ENCODE assay signal across 16 cellular contexts in genomic region chr10:79354141-79354540, GRCh38. TPM values are rescaled to one million over a fixed set of nuclear protein-coding genes. Genes with fewer than 3 reads are reported as not detected.
DNase-seq lines count a peak whose midpoint lies in the region; ATAC-seq, FAIRE-seq and TF ChIP-seq lines count a peak whose summit lies in the region.
"Had no signal": no experiment of that assay in that cellular context is flagged by ENCODE, and none has a peak within 500 bp of the region (broad histone marks: within the 10 kb centered on the region; RNA-seq: fewer than 3 reads in every experiment).

No MANE protein-coding gene starts in this region.

- POLR2A ChIA-PET in PC-3 (lab: Charles Lee; ENCODE audit: unreplicated experiment), result interaction anchor here (0.6 kb wide), 1 partner anchor 21 kb away, joined by 3 read pairs; no protein-coding TSS in a partner anchor

- H3K79me2 ChIP-seq in PC-3 (ENCODE audit: low read length), result peaks cover 55% of the 10 kb centered on the region

- DNase-seq in Calu3, result no peak
- DNase-seq in PC-3, result no peak
- no peak for DNase-seq in immature natural killer cell
- no peak for DNase-seq in H4 (ENCODE audit: low spot score)
- DNase-seq in frontal cortex (ENCODE audit: low spot score in 2 of 2), result no peak
- DNase-seq in T-helper 17 cell, result no peak
- DNase-seq: activated effector memory CD4-positive, alpha-beta T cell treated with anti-CD3 and anti-CD28 coated beads, Interleukin-2, amount 50 U/mL, for 16 hours; KG1; left lung; NCI-H146; NK-92 treated with Interleukin-12 subunit alpha and Interleukin-12 subunit beta, amount 100 ng/mL, for 24 hours; stimulated activated CD4-positive, alpha-beta T cell treated with anti-CD3 and anti-CD28 coated beads, Interleukin-4, amount 100 ng/mL, for 1 hour; stimulated activated CD8-positive, alpha-beta memory T cell treated with anti-CD3 and anti-CD28 coated beads, Interleukin-4, amount 100 ng/mL, for 48 hours had no signal

- peaks cover 13% of the 10 kb centered on the region for H3K4me1 ChIP-seq in PC-3 (ENCODE audit: insufficient read depth, low read length)

- no peak for FAIRE-seq in frontal cortex (lab: Jason Lieb, UNC)

- intact Hi-C loops in Calu3 (cut with micrococcal nuclease; ENCODE audit: unreplicated experiment) (no loop called here), PC-3 (cut with micrococcal nuclease) (no loop called here)

- CTCF ChIA-PET in Calu3 (lab: Charles Lee), result no interaction called here
- CTCF ChIA-PET in PC-3 (lab: Charles Lee), result no interaction called here

- peaks cover 77% of the 10 kb centered on the region for H3K36me3 ChIP-seq in PC-3 (ENCODE audit: low read depth, low read length)

- BruUV-seq in Calu3 (replicated peaks; lab: Mats Ljungman, UMichigan) (TSS peak; percentile 5), PC-3 (replicated peaks; lab: Mats Ljungman, UMichigan) (TSS peak; percentile 1)

- H3K4me1 Mint-ChIP-seq in Calu3 (ENCODE audit: low read depth, unreplicated experiment) (no peaks in the 10 kb centered on the region), immature natural killer cell (peaks cover 39 to 41% of the 10 kb centered on the region in 2 donors), T-helper 17 cell (peaks cover 21% of the 10 kb centered on the region)

- no peak overlapping the region for H3K4me2 ChIP-seq in PC-3 (ENCODE audit: low read length)

- H3K27me3 ChIP-seq in PC-3 (ENCODE audit: low read length), result no peaks in the 10 kb centered on the region
- H3K27me3 ChIP-seq: gastroesophageal sphincter, left lung, tibial artery had no signal

- peaks cover 65% of the 10 kb centered on the region for H4K20me1 ChIP-seq in PC-3 (ENCODE audit: low read length)

- H2AFZ ChIP-seq in PC-3 (ENCODE audit: low read length), result no peak overlapping the region

- ATAC-seq in GM21423 (IDR thresholded peaks at IDR 0.05; ENCODE audit: unreplicated experiment) (peak; percentile 54), PC-3 (no peak), T-helper 17 cell (no peak)
- ATAC-seq: gastroesophageal sphincter, left lung had no signal

- H3K36me3 Mint-ChIP-seq in Calu3 (ENCODE audit: insufficient read depth, unreplicated experiment) (peaks cover 29% of the 10 kb centered on the region), immature natural killer cell (peaks cover 23 to 48% (median 34%) of the 10 kb centered on the region in 3 donors), T-helper 17 cell (ENCODE audit: low read depth) (peaks cover 18% of the 10 kb centered on the region)

- H3K9me3 ChIP-seq in PC-3 (ENCODE audit: low read length) (no peaks in the 10 kb centered on the region), T-helper 17 cell (ENCODE audit: control insufficient read depth, low read length, poor library complexity, severe bottlenecking) (no peaks in the 10 kb centered on the region)
- H3K9me3 ChIP-seq: gastroesophageal sphincter, left lung, tibial artery had no signal

- H3K27me3 Mint-ChIP-seq in Calu3 (ENCODE audit: unreplicated experiment) (no peaks in the 10 kb centered on the region), immature natural killer cell (ENCODE audit: low read depth in 3 of 3) (peaks cover 0 to 4% (median 0%) of the 10 kb centered on the region in 3 donors), T-helper 17 cell (no peaks in the 10 kb centered on the region)

- no peak overlapping the region for H3K9ac ChIP-seq in PC-3 (ENCODE audit: low read length)

- H3K9me2 ChIP-seq in PC-3 (replicated peaks; ENCODE audit: low read length), result no peaks in the 10 kb centered on the region

- peaks cover 18% of the 10 kb centered on the region for H3F3A ChIP-seq in PC-3 (ENCODE audit: low read length, unreplicated experiment)

- no peak overlapping the region for H3K27ac ChIP-seq in PC-3 (ENCODE audit: low read length)
- H3K27ac ChIP-seq: gastroesophageal sphincter, tibial artery had no signal

- no peaks in the 10 kb centered on the region for H3K9me3 Mint-ChIP-seq in Calu3 (ENCODE audit: low read depth, unreplicated experiment)
- H3K9me3 Mint-ChIP-seq in immature natural killer cell, result no peaks in the 10 kb centered on the region

- no peak overlapping the region for H3K27ac Mint-ChIP-seq in Calu3 (ENCODE audit: unreplicated experiment)
- H3K27ac Mint-ChIP-seq in immature natural killer cell, result peak overlapping the region in 4 of 6 donors; percentile 32 to 51 (median 42)
- H3K27ac Mint-ChIP-seq in T-helper 17 cell, result no peak overlapping the region

- H3K4me3 ChIP-seq in PC-3 (ENCODE audit: low read length), result no peak overlapping the region
- H3K4me3 ChIP-seq: gastroesophageal sphincter, left lung, tibial artery had no signal

- TF ChIP-seq CTCF in Calu3 (IDR thresholded peaks at IDR 0.05; ENCODE audit: unreplicated experiment) (no peak), PC-3 (conservative IDR thresholded peaks at IDR 0.05; ENCODE audit: low read depth, low read length) (no peak)

- H3K4me3 Mint-ChIP-seq in Calu3 (ENCODE audit: low read depth, unreplicated experiment) (no peak overlapping the region), immature natural killer cell (no peak overlapping the region), T-helper 17 cell (no peak overlapping the region)

RNA-seq across cellular contexts. Expression of gene PPIF, which starts 6.9 kb away (rescaled TPM):
- 77.2 and 86.2 TPM in 2 replicates for total RNA-seq in Calu3 (2022)
- total RNA-seq in PC-3 (2014; rRNA removed), result 381 and 472 TPM in 2 replicates
- polyA plus RNA-seq in immature natural killer cell, result 10 to 100 TPM in 2 of 3 donors, 1 to 10 TPM in 1; 9.6 to 15.1 (median 13.1) TPM
- 45.2 and 52.3 TPM in 2 replicates for total RNA-seq in H4 (2014; rRNA removed; shearing (Covaris generic))
- 5.7 TPM for total RNA-seq in frontal cortex
- total RNA-seq in T-helper 17 cell, result 10 to 100 TPM; 59.4 to 82.3 TPM

Comparison
In these comparisons a context has a peak if more than half of its experiments do, and no peak if none do; other contexts are left out.
1. H3K27ac Mint-ChIP-seq: peak in immature natural killer cell (4 of 6); none in Calu3 (single experiment) and T-helper 17 cell (single experiment).